8 cellular contexts compared by ENCODE assay signal in the genomic region with DNA sequence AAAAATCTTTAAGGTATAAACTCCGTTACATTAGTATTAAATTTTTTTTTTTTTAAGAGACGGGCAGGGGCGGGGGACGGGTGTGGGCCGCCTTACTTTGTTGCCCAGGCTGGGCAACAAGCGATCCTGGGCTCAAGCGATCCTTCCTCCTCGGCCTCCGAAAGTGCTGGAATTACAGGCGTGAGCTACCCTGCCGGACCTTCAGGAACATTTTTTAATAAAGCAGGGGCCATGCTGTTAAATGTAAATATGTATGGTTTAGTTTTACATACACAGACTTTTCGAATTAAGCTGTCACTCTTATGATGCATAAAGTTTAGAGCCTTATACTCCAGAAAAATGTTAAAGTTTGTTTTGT. TPM values are rescaled to one million over a fixed set of nuclear protein-coding genes. Genes with fewer than 3 reads are reported as not detected.
DNase-seq lines count a peak whose midpoint lies in the region; ATAC-seq, FAIRE-seq and TF ChIP-seq lines count a peak whose summit lies in the region.

No MANE protein-coding gene starts in this region.

- no peak for FAIRE-seq in keratinocyte (lab: Jason Lieb, UNC)

- H4K20me1 ChIP-seq in keratinocyte (ENCODE audit: control insufficient read depth, extremely low read depth, insufficient read depth, low read length): no peaks in the 10 kb centered on the region

- peaks cover 61% of the 10 kb centered on the region for H3K79me2 ChIP-seq in keratinocyte (ENCODE audit: control insufficient read depth, insufficient read depth, low read length)

- DNase-seq in T-helper 1 cell (no peak), keratinocyte (ENCODE audit: low read depth, low spot score) (no peak), substantia nigra (lab: John Stamatoyannopoulos, UW) (peak in 9 of 49 donors; percentile 4 to 46 (median 15))
- no peak for DNase-seq in activated T-helper 1 cell treated with anti-CD3 and anti-CD28 coated beads, Interleukin-12 subunit alpha, Interleukin-12 subunit beta, Interleukin-2, Interleukin-4 antibody, amounts not matched to agents 30 ng/mL and 10 ng/mL and 1 ng/mL, durations not matched to agents 14 hours and 24 hours and 36 hours (ENCODE audit: low spot score)
- no peak for DNase-seq in effector CD4-positive, alpha-beta T cell
- DNase-seq in activated CD8-positive, alpha-beta memory T cell treated with anti-CD3 and anti-CD28 coated beads, Interleukin-2, amount 50 U/mL, for 4 hours: no peak

- ATAC-seq in GM21723 (IDR thresholded peaks at IDR 0.05; ENCODE audit: unreplicated experiment): no peak

- H3K4me3 Mint-ChIP-seq in T-helper 1 cell treated with Interleukin-12 subunit alpha and Interleukin-12 subunit beta and Interleukin-4 antibody, amounts not matched to agents 30 μg/mL and 1 μg/mL, for 36 hours: peak overlapping the region; percentile 96
- peak overlapping the region; percentile 95 for H3K4me3 Mint-ChIP-seq in activated T-helper 1 cell treated with anti-CD3 and anti-CD28 coated beads, Interleukin-12 subunit alpha, Interleukin-12 subunit beta, Interleukin-2, Interleukin-4 antibody, amounts not matched to agents 30 ng/mL and 10 ng/mL and 1 ng/mL, durations not matched to agents 14 hours and 24 hours and 36 hours

- TF ChIP-seq CTCF in keratinocyte (optimal IDR thresholded peaks at IDR 0.05 in 1 of 3, IDR thresholded peaks at IDR 0.05 in 1 of 3, conservative IDR thresholded peaks at IDR 0.05 in 1 of 3; ENCODE audit: extremely low read depth in 1 of 3, insufficient read depth in 2 of 3, low read length in 3 of 3): no peak

- H3K27me3 Mint-ChIP-seq in T-helper 1 cell treated with Interleukin-12 subunit alpha and Interleukin-12 subunit beta and Interleukin-4 antibody, amounts not matched to agents 30 μg/mL and 1 μg/mL, for 36 hours (ENCODE audit: low read depth): no peaks in the 10 kb centered on the region
- H3K27me3 Mint-ChIP-seq in activated T-helper 1 cell treated with anti-CD3 and anti-CD28 coated beads, Interleukin-12 subunit alpha, Interleukin-12 subunit beta, Interleukin-2, Interleukin-4 antibody, amounts not matched to agents 30 ng/mL and 10 ng/mL and 1 ng/mL, durations not matched to agents 14 hours and 24 hours and 36 hours (ENCODE audit: insufficient read depth): no peaks in the 10 kb centered on the region

- no peaks in the 10 kb centered on the region for H3K36me3 ChIP-seq in keratinocyte (ENCODE audit: control insufficient read depth in 2 of 2, extremely low read depth in 1 of 2, insufficient read depth in 2 of 2, low read length in 2 of 2)

- H3K9me3 Mint-ChIP-seq in T-helper 1 cell treated with Interleukin-12 subunit alpha and Interleukin-12 subunit beta and Interleukin-4 antibody, amounts not matched to agents 30 μg/mL and 1 μg/mL, for 36 hours: no peaks in the 10 kb centered on the region
- no peaks in the 10 kb centered on the region for H3K9me3 Mint-ChIP-seq in activated T-helper 1 cell treated with anti-CD3 and anti-CD28 coated beads, Interleukin-12 subunit alpha, Interleukin-12 subunit beta, Interleukin-2, Interleukin-4 antibody, amounts not matched to agents 30 ng/mL and 10 ng/mL and 1 ng/mL, durations not matched to agents 14 hours and 24 hours and 36 hours

- dilution Hi-C loops in keratinocyte (cut with MboI; ENCODE audit: extremely low pct_ligation_motif_present, low sequenced_read_pairs): no loop called here

- no peaks in the 10 kb centered on the region for H3K9me3 ChIP-seq in keratinocyte (ENCODE audit: control insufficient read depth, low read depth, low read length)

- peaks cover 5% of the 10 kb centered on the region for H3K36me3 Mint-ChIP-seq in T-helper 1 cell treated with Interleukin-12 subunit alpha and Interleukin-12 subunit beta and Interleukin-4 antibody, amounts not matched to agents 30 μg/mL and 1 μg/mL, for 36 hours (ENCODE audit: low read depth)
- H3K36me3 Mint-ChIP-seq in activated T-helper 1 cell treated with anti-CD3 and anti-CD28 coated beads, Interleukin-12 subunit alpha, Interleukin-12 subunit beta, Interleukin-2, Interleukin-4 antibody, amounts not matched to agents 30 ng/mL and 10 ng/mL and 1 ng/mL, durations not matched to agents 14 hours and 24 hours and 36 hours (ENCODE audit: low read depth): peaks cover 4% of the 10 kb centered on the region

- H3K9me1 ChIP-seq in keratinocyte (ENCODE audit: control insufficient read depth, extremely low read depth, insufficient read depth, low read length): no peaks in the 10 kb centered on the region

- H3K4me1 Mint-ChIP-seq in T-helper 1 cell treated with Interleukin-12 subunit alpha and Interleukin-12 subunit beta and Interleukin-4 antibody, amounts not matched to agents 30 μg/mL and 1 μg/mL, for 36 hours (ENCODE audit: low read depth): peaks cover 34% of the 10 kb centered on the region
- H3K4me1 Mint-ChIP-seq in activated T-helper 1 cell treated with anti-CD3 and anti-CD28 coated beads, Interleukin-12 subunit alpha, Interleukin-12 subunit beta, Interleukin-2, Interleukin-4 antibody, amounts not matched to agents 30 ng/mL and 10 ng/mL and 1 ng/mL, durations not matched to agents 14 hours and 24 hours and 36 hours (ENCODE audit: low read depth): peaks cover 53% of the 10 kb centered on the region

- H3K4me1 ChIP-seq in keratinocyte (ENCODE audit: control insufficient read depth, extremely low read depth, insufficient read depth, low read length): peaks cover 21% of the 10 kb centered on the region

- H3K4me2 ChIP-seq in keratinocyte (ENCODE audit: control insufficient read depth, extremely low read depth, insufficient read depth, low read depth, low read length): peak overlapping the region; percentile 93

- peak overlapping the region; percentile 52 for H2AFZ ChIP-seq in keratinocyte (ENCODE audit: control insufficient read depth, low read length)

- H3K27me3 ChIP-seq in keratinocyte (ENCODE audit: control insufficient read depth, extremely low read depth, insufficient read depth, low read length): no peaks in the 10 kb centered on the region

- H3K27ac ChIP-seq in keratinocyte (ENCODE audit: control insufficient read depth, insufficient read depth, low read length): peak overlapping the region; percentile 90
- peak overlapping the region; percentile 89 for H3K27ac ChIP-seq in substantia nigra (ENCODE audit: low read depth, low read length, poor library complexity, severe bottlenecking)

- no peak overlapping the region for H3K27ac Mint-ChIP-seq in T-helper 1 cell treated with Interleukin-12 subunit alpha and Interleukin-12 subunit beta and Interleukin-4 antibody, amounts not matched to agents 30 μg/mL and 1 μg/mL, for 36 hours
- H3K27ac Mint-ChIP-seq in activated T-helper 1 cell treated with anti-CD3 and anti-CD28 coated beads, Interleukin-12 subunit alpha, Interleukin-12 subunit beta, Interleukin-2, Interleukin-4 antibody, amounts not matched to agents 30 ng/mL and 10 ng/mL and 1 ng/mL, durations not matched to agents 14 hours and 24 hours and 36 hours: no peak overlapping the region

- H3K9ac ChIP-seq in keratinocyte (ENCODE audit: control insufficient read depth, extremely low read depth, insufficient read depth, low read length): peak overlapping the region; percentile 92

- H3K4me3 ChIP-seq in keratinocyte (ENCODE audit: control insufficient read depth in 2 of 3, extremely low read depth in 1 of 3, insufficient read depth in 2 of 3, low read depth in 1 of 3, low read length in 3 of 3): peak overlapping the region; percentile 91 to 99 (median 95)

- intact Hi-C loops in activated T-helper 1 cell treated with anti-CD3 and anti-CD28 coated beads, Interleukin-12 subunit alpha, Interleukin-12 subunit beta, Interleukin-2, Interleukin-4 antibody, amounts not matched to agents 30 ng/mL and 10 ng/mL and 1 ng/mL, durations not matched to agents 14 hours and 24 hours and 36 hours (cut with micrococcal nuclease): no loop called here

RNA-seq across cellular contexts. Expression of gene PPM1D, which starts 2.4 kb away (rescaled TPM):
- total RNA-seq in activated T-helper 1 cell treated with anti-CD3 and anti-CD28 coated beads, Interleukin-12 subunit alpha, Interleukin-12 subunit beta, Interleukin-2, Interleukin-4 antibody, amounts not matched to agents 30 ng/mL and 10 ng/mL and 1 ng/mL, durations not matched to agents 14 hours and 24 hours and 36 hours: 18.6 and 19.7 TPM in 2 replicates
- 2.3 to 2.9 TPM (median 2.6 TPM) in 3 replicates for polyA plus RNA-seq in keratinocyte
- polyA plus RNA-seq in keratinocyte (2011; ENCODE audit: low read depth): 4.6 TPM
- polyA plus RNA-seq in keratinocyte (2011; cell fraction: cytosol; rRNA removed): 1.7 and 2.2 TPM in 2 replicates
- 2.7 and 3.7 TPM in 2 replicates for polyA plus RNA-seq in keratinocyte (2011; cell fraction: nucleus; rRNA removed)
- 2.1 and 7.1 TPM in 2 replicates for polyA plus RNA-seq in keratinocyte (2012; ENCODE audit: low replicate concordance)
- polyA minus RNA-seq in keratinocyte: 0.79 to 5.0 TPM (median 4.2 TPM) in 3 replicates
- polyA minus RNA-seq in keratinocyte (2011; cell fraction: cytosol; rRNA and poly(A)+ RNA removed): 4.0 TPM
- 1.7 and 2.2 TPM in 2 replicates for polyA minus RNA-seq in keratinocyte (2011; cell fraction: nucleus; rRNA and poly(A)+ RNA removed)
